7 cellular contexts compared by ENCODE assay signal in genomic region chr6:44220913-44221290, GRCh38. TPM values are rescaled to one million over a fixed set of nuclear protein-coding genes. Genes with fewer than 3 reads are reported as not detected.
DNase-seq lines count a peak whose midpoint lies in the region; ATAC-seq and TF ChIP-seq lines count a peak whose summit lies in the region.
"Had no signal": no experiment of that assay in that cellular context is flagged by ENCODE, and none has a peak within 500 bp of the region (broad histone marks: within the 10 kb centered on the region; RNA-seq: fewer than 3 reads in every experiment).

No MANE protein-coding gene starts in this region.

- no peaks in the 10 kb centered on the region for H3K27me3 ChIP-seq in heart left ventricle
- no peaks in the 10 kb centered on the region for H3K27me3 ChIP-seq in lower lobe of right lung (ENCODE audit: low read depth)
- H3K27me3 ChIP-seq in HAP-1 (ENCODE audit: low read depth) = no peaks in the 10 kb centered on the region
- H3K27me3 ChIP-seq: BE2C had no signal

- TF ChIP-seq CTCF in heart left ventricle (IDR thresholded peaks at IDR 0.05) (no peak), lower lobe of right lung (IDR thresholded peaks at IDR 0.05) (no peak)

- H3K4me3 ChIP-seq in heart left ventricle (peak overlapping the region in 2 of 12 donors; percentile 67 to 84), lower lobe of right lung (peak overlapping the region; percentile 11), urinary bladder (ENCODE audit: low read depth, low read length) (no peak overlapping the region), HAP-1 (no peak overlapping the region)

- WGBS in heart left ventricle, 4 donors = 71 to 79% (median 75%) methylated on average over 4 of the region's 4 CpGs
- 84% methylated on average over 4 of the region's 4 CpGs for WGBS in urinary bladder

- H3K4me1 ChIP-seq in heart left ventricle (peaks cover 5 to 93% (median 84%) of the 10 kb centered on the region in 12 donors), lower lobe of right lung (peaks cover 81% of the 10 kb centered on the region), urinary bladder (ENCODE audit: insufficient read depth) (no peaks in the 10 kb centered on the region), HAP-1 (peaks cover 35% of the 10 kb centered on the region)

- ATAC-seq in heart left ventricle (no peak), lower lobe of right lung (no peak)

- in situ Hi-C loops in HAP-1 (cut with MboI; ENCODE audit: low sequenced_read_pairs) = no loop called here

- intact Hi-C loops in heart left ventricle (cut with DNase I) = loop anchor here in 4 of 10 donors (1.0 to 5.0 kb wide), 4 partner anchors 14 to 44 kb away; no protein-coding TSS in a partner anchor
- intact Hi-C loops in cardiac septum (cut with DNase I) = loop anchor here (1.0 to 10.0 kb wide), 3 partner anchors 13 to 446 kb away; partner anchors contain the start of genes HSP90AB1 and VEGFA
- intact Hi-C loops in lower lobe of right lung (cut with DNase I) = no loop called here

- TF ChIP-seq POLR2A in heart left ventricle (IDR thresholded peaks at IDR 0.05) = no peak

- H3K27ac ChIP-seq in heart left ventricle (peak overlapping the region; percentile 54 to 99 (median 92)), lower lobe of right lung (peak overlapping the region; percentile 80), urinary bladder (ENCODE audit: low read depth) (peak overlapping the region; percentile 28)

- H3K36me3 ChIP-seq in heart left ventricle (no peaks in the 10 kb centered on the region), lower lobe of right lung (no peaks in the 10 kb centered on the region), urinary bladder (ENCODE audit: insufficient read depth) (no peaks in the 10 kb centered on the region), HAP-1 (replicated peaks) (no peaks in the 10 kb centered on the region)
- H3K36me3 ChIP-seq: BE2C had no signal

- DNase-seq in heart left ventricle (no peak), cardiac septum (ENCODE audit: low spot score) (no peak), lower lobe of right lung (no peak), AG20443 (ENCODE audit: low spot score) (no peak), HAP-1 (ENCODE audit: low spot score in 2 of 2) (no peak)

- H3K9me3 ChIP-seq in heart left ventricle (no peaks in the 10 kb centered on the region), lower lobe of right lung (no peaks in the 10 kb centered on the region), HAP-1 (no peaks in the 10 kb centered on the region)
- H3K9me3 ChIP-seq: BE2C had no signal

RNA-seq across cellular contexts. Expression of gene SLC29A1, which starts 2.5 kb away (rescaled TPM):
- total RNA-seq in heart left ventricle (100 to 1,000 TPM in 8 of 9 donors, 10 to 100 TPM in 1; 94.9 to 319 (median 136) TPM), cardiac septum (105 TPM), lower lobe of right lung (36.2 TPM), urinary bladder (16.3 TPM)
- polyA plus RNA-seq in heart left ventricle (10 to 100 TPM; 48.0 to 77.5 TPM), urinary bladder (80.1 TPM)

RNA-seq across cellular contexts. Expression of gene MYMX, which starts 4.2 kb away (rescaled TPM):
- total RNA-seq in heart left ventricle = under 1 TPM in 6 of 9 donors, not detected in 3; 0.31 to 0.96 (median 0.68) TPM
- under 1 TPM in 1 of 2 donors, not detected in 1; 0.42 TPM for polyA plus RNA-seq in heart left ventricle
- total RNA-seq in cardiac septum = 0.30 TPM
- total RNA-seq in lower lobe of right lung = not detected
- not detected for total RNA-seq in urinary bladder
- polyA plus RNA-seq in urinary bladder = 0.28 TPM

RNA-seq across cellular contexts. Expression of gene HSP90AB1, which starts 26.0 kb away (rescaled TPM):
- total RNA-seq in heart left ventricle (1,000 to 10,000 TPM in 2 of 9 donors, 100 to 1,000 TPM in 7; 725 to 1,040 (median 857) TPM), cardiac septum (873 TPM), lower lobe of right lung (680 TPM), urinary bladder (220 TPM)
- polyA plus RNA-seq in heart left ventricle (100 to 1,000 TPM; 375 to 959 TPM), urinary bladder (600 TPM)

RNA-seq across cellular contexts. Expression of gene SLC35B2, which starts 36.4 kb away (rescaled TPM):
- total RNA-seq in heart left ventricle (10 to 100 TPM; 18.1 to 35.6 (median 26.4) TPM), cardiac septum (23.2 TPM), lower lobe of right lung (23.8 TPM), urinary bladder (29.4 TPM)
- polyA plus RNA-seq in heart left ventricle (10 to 100 TPM; 10.2 to 36.7 TPM), urinary bladder (51.3 TPM)

RNA-seq across cellular contexts. Expression of gene NFKBIE, which starts 44.4 kb away (rescaled TPM):
- total RNA-seq in heart left ventricle = 10 to 100 TPM in 1 of 9 donors, 1 to 10 TPM in 8; 2.5 to 13.1 (median 3.8) TPM
- 1 to 10 TPM; 4.0 to 5.8 TPM for polyA plus RNA-seq in heart left ventricle
- 4.7 TPM for total RNA-seq in cardiac septum
- 10.4 TPM for total RNA-seq in lower lobe of right lung
- 2.6 TPM for total RNA-seq in urinary bladder
- 5.5 TPM for polyA plus RNA-seq in urinary bladder

Comparison
In these comparisons a context has a peak if more than half of its experiments do, and no peak if none do; other contexts are left out.
1. H3K27ac ChIP-seq: peak in every context shown above with its lines; median percentile 92 in heart left ventricle; 80 in lower lobe of right lung; 28 in urinary bladder.